Comparison of ENCODE assay signal across 8 cellular contexts in the genomic region with DNA sequence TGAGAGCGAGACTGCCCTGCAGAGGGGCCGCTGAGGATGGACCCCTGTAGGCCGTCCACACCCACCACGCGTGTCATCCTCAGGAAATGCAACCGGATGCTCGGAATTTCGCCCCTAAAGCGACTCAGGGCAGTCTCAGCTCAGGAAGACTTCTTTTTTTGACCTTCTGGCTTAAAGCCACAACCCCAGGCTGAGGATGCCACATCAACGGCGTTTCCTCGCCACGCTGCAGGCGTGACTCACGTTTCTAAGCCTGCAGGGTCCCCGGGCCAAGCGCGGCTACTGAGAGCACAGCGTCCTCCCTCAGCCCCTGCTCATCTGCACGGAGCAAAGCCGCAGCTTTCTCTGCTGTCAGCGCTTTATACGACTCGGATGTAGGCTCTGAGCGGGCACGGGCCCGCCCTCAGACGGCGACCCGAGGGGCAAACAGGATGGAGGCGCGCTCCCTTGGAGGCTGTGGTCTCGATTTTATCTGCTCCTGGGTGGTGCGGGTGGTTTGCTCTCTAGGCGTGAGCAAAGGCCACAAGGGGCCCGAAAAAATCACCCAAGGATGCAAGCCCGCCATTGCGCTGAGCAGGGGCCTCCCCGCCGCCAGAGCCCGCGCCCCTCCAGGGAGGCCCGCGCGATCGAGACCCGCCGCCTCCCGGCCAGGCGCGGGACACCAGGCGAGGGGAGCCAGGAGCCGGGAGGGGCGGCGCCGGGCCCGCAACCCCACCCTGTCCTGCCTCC. TPM values are rescaled to one million over a fixed set of nuclear protein-coding genes. Genes with fewer than 3 reads are reported as not detected.
DNase-seq lines count a peak whose midpoint lies in the region; ATAC-seq and TF ChIP-seq lines count a peak whose summit lies in the region.

No MANE protein-coding gene starts in this region.

- POLR2A ChIA-PET in SK-N-SH (lab: Yijun Ruan, JAX), result interaction anchor here (0.8 to 1.1 kb wide), 2 partner anchors 68 to 294 kb away, joined by 3 to 4 read pairs; partner anchors contain the start of gene PAXIP1

- H3K79me2 ChIP-seq in SK-N-SH (ENCODE audit: insufficient read depth), result peaks cover 14% of the 10 kb centered on the region

- peak overlapping the region; percentile 77; the same call in 1 of the 2 replicates for H3K9ac ChIP-seq in SK-N-SH

- CTCF ChIA-PET in SK-N-SH (lab: Yijun Ruan, JAX), result interaction anchor here (0.7 to 4.7 kb wide), 9 partner anchors 9 to 382 kb away, joined by 3 to 38 read pairs (median 5); no protein-coding TSS in a partner anchor

- TF ChIP-seq RAD21 in SK-N-SH (IDR thresholded peaks at IDR 0.05; ENCODE audit: low read length), result no peak

- H3K36me3 ChIP-seq in SK-N-SH (replicated peaks in 1 of 2; ENCODE audit: control insufficient read depth in 1 of 2, insufficient read depth in 2 of 2, low read length in 1 of 2) (peaks cover 0 to 13% of the 10 kb centered on the region in 2 experiments), aorta (ENCODE audit: control insufficient read depth in 1 of 2, insufficient read depth in 2 of 2, low read length in 1 of 2) (no peaks in the 10 kb centered on the region)

- no peaks in the 10 kb centered on the region for H3K27me3 ChIP-seq in SK-N-SH (ENCODE audit: insufficient read depth)
- H3K27me3 ChIP-seq in aorta (ENCODE audit: control insufficient read depth in 1 of 2, insufficient read depth in 2 of 2, low read length in 1 of 2), result no peaks in the 10 kb centered on the region

- peaks cover 12 to 36% of the 10 kb centered on the region in 2 experiments for H3K4me1 ChIP-seq in SK-N-SH (ENCODE audit: control insufficient read depth in 1 of 2, insufficient read depth in 2 of 2, low read depth in 1 of 2, low read length in 1 of 2)
- H3K4me1 ChIP-seq in aorta (ENCODE audit: control insufficient read depth in 1 of 2, insufficient read depth in 2 of 2, low read length in 2 of 2), result no peaks in the 10 kb centered on the region

- DNase-seq in DMS114 treated with DMSO at 0.1 percent for 48 hours (lab: John Stamatoyannopoulos, UW; ENCODE audit: unreplicated experiment) (peak; percentile 43), HS-5 (ENCODE audit: low read depth) (peak; percentile 57), SK-N-SH (no peak), left cardiac atrium (peak; percentile 79), retina (peak; percentile 89), aorta (peak; percentile 77 to 90)
- peak; percentile 84 for DNase-seq in activated naive CD8-positive, alpha-beta T cell treated with anti-CD3 and anti-CD28 coated beads, Interleukin-2, amount 50 U/mL, for 24 hours

- peaks cover 8% of the 10 kb centered on the region for H3F3A ChIP-seq in SK-N-SH (replicated peaks; ENCODE audit: insufficient read depth)

- H3K27me3 Mint-ChIP-seq in activated naive CD8-positive, alpha-beta T cell treated with anti-CD3 and anti-CD28 coated beads, Interleukin-2, amount 50 U/mL, for 24 hours, result no peaks in the 10 kb centered on the region

- peak overlapping the region; percentile 84 for H3K4me3 Mint-ChIP-seq in activated naive CD8-positive, alpha-beta T cell treated with anti-CD3 and anti-CD28 coated beads, Interleukin-2, amount 50 U/mL, for 24 hours

- 24% methylated on average over 31 of the region's 57 CpGs for WGBS in SK-N-SH (ENCODE audit: low lambda C conversion rate)
- 5 to 8% methylated on average over 49 to 57 of the region's 57 CpGs for WGBS in aorta, 2 donors

- peaks cover 26% of the 10 kb centered on the region for H3K36me3 Mint-ChIP-seq in activated naive CD8-positive, alpha-beta T cell treated with anti-CD3 and anti-CD28 coated beads, Interleukin-2, amount 50 U/mL, for 24 hours (ENCODE audit: low read depth)

- H3K9me3 ChIP-seq in SK-N-SH (no peaks in the 10 kb centered on the region), aorta (ENCODE audit: control insufficient read depth, low read length) (no peaks in the 10 kb centered on the region)

- peak overlapping the region; percentile 83 for H2AFZ ChIP-seq in SK-N-SH (ENCODE audit: low read depth)

- peaks cover 40% of the 10 kb centered on the region for H3K4me1 Mint-ChIP-seq in activated naive CD8-positive, alpha-beta T cell treated with anti-CD3 and anti-CD28 coated beads, Interleukin-2, amount 50 U/mL, for 24 hours

- H3K27ac Mint-ChIP-seq in activated naive CD8-positive, alpha-beta T cell treated with anti-CD3 and anti-CD28 coated beads, Interleukin-2, amount 50 U/mL, for 24 hours, result peak overlapping the region; percentile 95

- H3K9me2 ChIP-seq in SK-N-SH, result no peaks in the 10 kb centered on the region

- H3K9me3 Mint-ChIP-seq in activated naive CD8-positive, alpha-beta T cell treated with anti-CD3 and anti-CD28 coated beads, Interleukin-2, amount 50 U/mL, for 24 hours, result no peaks in the 10 kb centered on the region

- H3K27ac ChIP-seq in SK-N-SH (ENCODE audit: low read depth in 2 of 2, low read length in 1 of 2) (peak overlapping the region; percentile 51 to 88; a peak in 3 of 4 replicates), aorta (ENCODE audit: low read depth in 1 of 2, low read length in 2 of 2) (peak overlapping the region in 1 of 2 donors; percentile 53)

- peak overlapping the region; percentile 81 for H3K4me2 ChIP-seq in SK-N-SH

- TF ChIP-seq EP300 in SK-N-SH (IDR thresholded peaks at IDR 0.05; ENCODE audit: borderline replicate concordance in 1 of 2, low read depth in 1 of 2, low read length in 1 of 2), result no peak

- peak; percentile 35 for TF ChIP-seq CTCF in SK-N-SH (IDR thresholded peaks at IDR 0.05)

- H4K20me1 ChIP-seq in SK-N-SH (ENCODE audit: insufficient read depth), result peaks cover 13% of the 10 kb centered on the region; the same call in 1 of the 2 replicates

- ATAC-seq in GM21381 (IDR thresholded peaks at IDR 0.05; ENCODE audit: unreplicated experiment), result peak; percentile 26
- ATAC-seq in activated naive CD8-positive, alpha-beta T cell treated with anti-CD3 and anti-CD28 coated beads, Interleukin-2, amount 50 U/mL, for 24 hours, result peak; percentile 66
- ATAC-seq in left cardiac atrium, result peak; percentile 54 to 58
- ATAC-seq in aorta (ENCODE audit: low FRiP score), result peak; percentile 77

- intact Hi-C loops in left cardiac atrium (cut with DNase I) (loop anchor here (5.0 kb wide), 2 partner anchors 40 to 95 kb away; no protein-coding TSS in a partner anchor), aorta (cut with DNase I) (loop anchor here (2.0 to 10.0 kb wide), 5 partner anchors 40 to 345 kb away; partner anchors contain the start of genes PAXIP1 (in 2 of the 2) and RBM33 (in 1 of the 2))

- H3K4me3 ChIP-seq in SK-N-SH (ENCODE audit: low read depth in 2 of 2, low read length in 1 of 2), result peak overlapping the region; percentile 87 to 99
- peak overlapping the region; percentile 37 to 78 for H3K4me3 ChIP-seq in aorta (ENCODE audit: low read length in 2 of 2)

TF ChIP-seq in SK-N-SH, 30 proteins besides CTCF, POLR2A, EP300 and RAD21 (continues in another document):
- TF ChIP-seq EZH2phosphoT487 (IDR thresholded peaks at IDR 0.05; ENCODE audit: borderline replicate concordance, low read depth) (no peak), RFX5 (IDR thresholded peaks at IDR 0.05; ENCODE audit: low read length) (no peak), ZBTB33 (IDR thresholded peaks at IDR 0.05; ENCODE audit: borderline replicate concordance, low read depth) (no peak), IRF3 (IDR thresholded peaks at IDR 0.05; ENCODE audit: low read depth, low read length) (no peak), SMC3 (IDR thresholded peaks at IDR 0.05; ENCODE audit: low read depth, low read length) (no peak), YY1 (IDR thresholded peaks at IDR 0.05; ENCODE audit: low read depth) (no peak), FOXM1 (IDR thresholded peaks at IDR 0.05; ENCODE audit: low read depth) (no peak), JUND (IDR thresholded peaks at IDR 0.05) (0 out of 2 replicates have a peak, but pooled peaks have one; percentile 18), SIN3A (IDR thresholded peaks at IDR 0.05; ENCODE audit: borderline replicate concordance, low read depth, low read length) (no peak; the same call in 1 of the 2 replicates), CHD2 (IDR thresholded peaks at IDR 0.05; ENCODE audit: low read length, partially characterized antibody) (peak; percentile 4)
- TF ChIP-seq, protein P1, sequence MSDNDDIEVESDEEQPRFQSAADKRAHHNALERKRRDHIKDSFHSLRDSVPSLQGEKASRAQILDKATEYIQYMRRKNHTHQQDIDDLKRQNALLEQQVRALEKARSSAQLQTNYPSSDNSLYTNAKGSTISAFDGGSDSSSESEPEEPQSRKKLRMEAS (IDR thresholded peaks at IDR 0.05; ENCODE audit: low read depth), result peak; percentile 61; the same call in 1 of the 2 replicates

RNA-seq across cellular contexts. Expression of gene INSIG1, which starts 0.7 kb away (rescaled TPM):
- polyA plus RNA-seq in SK-N-SH (2012; rRNA removed) (6.4 and 6.6 TPM in 2 replicates), aorta (10 to 100 TPM; 14.1 to 14.5 TPM)
- polyA plus RNA-seq in SK-N-SH (2012; cell fraction: cytosol; rRNA removed), result 7.3 and 7.9 TPM in 2 replicates
- polyA plus RNA-seq in SK-N-SH (2012; cell fraction: nucleus; rRNA removed), result 5.3 and 6.0 TPM in 2 replicates
- total RNA-seq in left cardiac atrium (10 to 100 TPM; 37.3 to 42.3 TPM), aorta (10 to 100 TPM; 37.7 to 48.3 TPM)

Comparison
In these comparisons a context has a peak if more than half of its experiments do, and no peak if none do; other contexts are left out.
1. ATAC-seq: peak in every context shown above with its lines; median percentile 77 in aorta; 66 in activated naive CD8-positive, alpha-beta T cell treated with anti-CD3 and anti-CD28 coated beads, Interleukin-2, amount 50 U/mL, for 24 hours; 56 in left cardiac atrium; 26 in GM21381.